In genomic region chr1:112957133-112957812, GRCh38 we compare ENCODE assay signal across 1 cellular context.
TF ChIP-seq lines count a peak whose summit lies in the region.

No MANE protein-coding gene starts in this region.

TF ChIP-seq in K562, 482 proteins besides CTCF, POLR2A, EP300 and RAD21 (continued from another document and continues in another):
- TF ChIP-seq PTTG1 (tag; IDR thresholded peaks at IDR 0.05; ENCODE audit: low read depth) (0 out of 2 replicates have a peak, but pooled peaks have one; percentile 10), SMARCA4 (IDR thresholded peaks at IDR 0.05) (peak; percentile 53), RNF2 (IDR thresholded peaks at IDR 0.05) (peak; percentile 10; the same call in 1 of the 2 replicates), ZC3H8 (IDR thresholded peaks at IDR 0.05) (no peak), FUS (optimal IDR thresholded peaks at IDR 0.05; ENCODE audit: low read depth, low read length) (no peak), KHSRP (IDR thresholded peaks at IDR 0.05) (no peak), HDAC2 (IDR thresholded peaks at IDR 0.05) (peak; percentile 66; the same call in 1 of the 2 replicates), MAZ (CRISPR knock-in tag; conservative IDR thresholded peaks at IDR 0.05 in 1 of 2, IDR thresholded peaks at IDR 0.05 in 1 of 2) (peak in 1 of 2 experiments; percentile 76; a peak in 2 of 4 replicates), MTA3 (IDR thresholded peaks at IDR 0.05; ENCODE audit: borderline replicate concordance) (peak; percentile 56; the same call in 1 of the 2 replicates), SIRT6 (IDR thresholded peaks at IDR 0.05; ENCODE audit: low read depth, low read length) (no peak), TBP (optimal IDR thresholded peaks at IDR 0.05; ENCODE audit: low read depth, low read length) (peak; percentile 24), ATF1 (CRISPR knock-in tag; IDR thresholded peaks at IDR 0.05) (no peak), ATF1 (tag; IDR thresholded peaks at IDR 0.05) (peak; percentile 9; the same call in 1 of the 2 replicates), CCAR2 (IDR thresholded peaks at IDR 0.05; ENCODE audit: low read depth, low read length) (no peak), ARID1B (IDR thresholded peaks at IDR 0.05) (peak; percentile 39; the same call in 1 of the 2 replicates), ARNT (IDR thresholded peaks at IDR 0.05) (peak in 1 of 2 experiments; percentile 43; a peak in 2 of 4 replicates), ZNF444 (CRISPR knock-in tag; IDR thresholded peaks at IDR 0.05) (peak; percentile 99), ZNF263 (CRISPR knock-in tag; IDR thresholded peaks at IDR 0.05; ENCODE audit: borderline replicate concordance) (peak; percentile 40; the same call in 1 of the 2 replicates), SMARCE1 (IDR thresholded peaks at IDR 0.05) (0 out of 2 replicates have a peak, but pooled peaks have one; percentile 8), MYC (IDR thresholded peaks at IDR 0.05; ENCODE audit: low read depth, low read length) (peak; percentile 48; the same call in 1 of the 2 replicates), MYC (CRISPR knock-in tag; IDR thresholded peaks at IDR 0.05; ENCODE audit: borderline replicate concordance, low read depth) (no peak), PHB (CRISPR knock-in tag; IDR thresholded peaks at IDR 0.05) (no peak), RAD51 (IDR thresholded peaks at IDR 0.05; ENCODE audit: borderline replicate concordance, low read depth) (0 out of 2 replicates have a peak, but pooled peaks have one; percentile 22), SRF (CRISPR knock-in tag; IDR thresholded peaks at IDR 0.05) (peak in 1 of 2 experiments; percentile 49; a peak in 1 of 4 replicates), LEF1 (IDR thresholded peaks at IDR 0.05) (peak; percentile 75), SMARCC2 (IDR thresholded peaks at IDR 0.05; ENCODE audit: low read depth) (no peak), MGA (IDR thresholded peaks at IDR 0.05) (no peak), EP400 (IDR thresholded peaks at IDR 0.05) (peak; percentile 56), FOXK2 (conservative IDR thresholded peaks at IDR 0.05 in 1 of 2, IDR thresholded peaks at IDR 0.05 in 1 of 2; ENCODE audit: low read depth in 2 of 2) (peak; percentile 50 to 51; a peak in 3 of 4 replicates), CEBPB (tag; IDR thresholded peaks at IDR 0.05) (no peak), TOE1 (IDR thresholded peaks at IDR 0.05; ENCODE audit: borderline replicate concordance) (peak; percentile 66), TOE1 (CRISPR knock-in tag; IDR thresholded peaks at IDR 0.05; ENCODE audit: borderline replicate concordance, low read depth) (no peak), ZC3H11A (IDR thresholded peaks at IDR 0.05; ENCODE audit: low read depth, low read length) (no peak), FOXA3 (CRISPR knock-in tag; conservative IDR thresholded peaks at IDR 0.05 in 1 of 2, IDR thresholded peaks at IDR 0.05 in 1 of 2) (0 out of 4 replicates have a peak, but pooled peaks of 1 of the 2 experiments have one; percentile 31), CREB1 (IDR thresholded peaks at IDR 0.05) (no peak), CREB1 (CRISPR knock-in tag; IDR thresholded peaks at IDR 0.05) (peak; percentile 55), NFE2 (IDR thresholded peaks at IDR 0.05; ENCODE audit: low read depth) (no peak), ZFP36 (IDR thresholded peaks at IDR 0.05; ENCODE audit: low read depth, low read length, partially characterized antibody) (peak; percentile 21), EGR1 (conservative IDR thresholded peaks at IDR 0.05) (peak; percentile 92), NBN (IDR thresholded peaks at IDR 0.05; ENCODE audit: low read depth) (peak; percentile 48; the same call in 1 of the 2 replicates), RBM17 (IDR thresholded peaks at IDR 0.05; ENCODE audit: borderline replicate concordance, low read depth, low read length) (no peak), ZNF311 (CRISPR knock-in tag; IDR thresholded peaks at IDR 0.05) (no peak), NUFIP1 (IDR thresholded peaks at IDR 0.05; ENCODE audit: partially characterized antibody) (no peak)
- TF ChIP-seq, protein P1, sequence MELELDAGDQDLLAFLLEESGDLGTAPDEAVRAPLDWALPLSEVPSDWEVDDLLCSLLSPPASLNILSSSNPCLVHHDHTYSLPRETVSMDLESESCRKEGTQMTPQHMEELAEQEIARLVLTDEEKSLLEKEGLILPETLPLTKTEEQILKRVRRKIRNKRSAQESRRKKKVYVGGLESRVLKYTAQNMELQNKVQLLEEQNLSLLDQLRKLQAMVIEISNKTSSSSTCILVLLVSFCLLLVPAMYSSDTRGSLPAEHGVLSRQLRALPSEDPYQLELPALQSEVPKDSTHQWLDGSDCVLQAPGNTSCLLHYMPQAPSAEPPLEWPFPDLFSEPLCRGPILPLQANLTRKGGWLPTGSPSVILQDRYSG (tag; conservative IDR thresholded peaks at IDR 0.05; ENCODE audit: low read depth), result no peak
- TF ChIP-seq, protein P2, sequence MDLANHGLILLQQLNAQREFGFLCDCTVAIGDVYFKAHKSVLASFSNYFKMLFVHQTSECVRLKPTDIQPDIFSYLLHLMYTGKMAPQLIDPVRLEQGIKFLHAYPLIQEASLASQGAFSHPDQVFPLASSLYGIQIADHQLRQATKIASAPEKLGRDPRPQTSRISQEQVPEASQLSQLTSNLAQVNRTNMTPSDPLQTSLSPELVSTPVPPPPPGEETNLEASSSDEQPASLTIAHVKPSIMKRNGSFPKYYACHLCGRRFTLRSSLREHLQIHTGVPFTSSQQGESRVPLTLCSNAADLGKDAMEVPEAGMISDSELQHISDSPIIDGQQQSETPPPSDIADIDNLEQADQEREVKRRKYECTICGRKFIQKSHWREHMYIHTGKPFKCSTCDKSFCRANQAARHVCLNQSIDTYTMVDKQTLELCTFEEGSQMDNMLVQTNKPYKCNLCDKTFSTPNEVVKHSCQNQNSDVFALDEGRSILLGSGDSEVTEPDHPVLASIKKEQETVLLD (IDR thresholded peaks at IDR 0.05), result 0 out of 2 replicates have a peak, but pooled peaks have one; percentile 20
- TF ChIP-seq, protein P3, sequence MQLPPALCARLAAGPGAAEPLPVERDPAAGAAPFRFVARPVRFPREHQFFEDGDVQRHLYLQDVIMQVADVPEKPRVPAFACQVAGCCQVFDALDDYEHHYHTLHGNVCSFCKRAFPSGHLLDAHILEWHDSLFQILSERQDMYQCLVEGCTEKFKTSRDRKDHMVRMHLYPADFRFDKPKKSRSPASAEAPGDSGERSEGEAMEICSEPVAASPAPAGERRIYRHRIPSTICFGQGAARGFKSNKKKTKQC (CRISPR knock-in tag; IDR thresholded peaks at IDR 0.05), result 0 out of 2 replicates have a peak, but pooled peaks have one; percentile 23
- TF ChIP-seq, protein P4, sequence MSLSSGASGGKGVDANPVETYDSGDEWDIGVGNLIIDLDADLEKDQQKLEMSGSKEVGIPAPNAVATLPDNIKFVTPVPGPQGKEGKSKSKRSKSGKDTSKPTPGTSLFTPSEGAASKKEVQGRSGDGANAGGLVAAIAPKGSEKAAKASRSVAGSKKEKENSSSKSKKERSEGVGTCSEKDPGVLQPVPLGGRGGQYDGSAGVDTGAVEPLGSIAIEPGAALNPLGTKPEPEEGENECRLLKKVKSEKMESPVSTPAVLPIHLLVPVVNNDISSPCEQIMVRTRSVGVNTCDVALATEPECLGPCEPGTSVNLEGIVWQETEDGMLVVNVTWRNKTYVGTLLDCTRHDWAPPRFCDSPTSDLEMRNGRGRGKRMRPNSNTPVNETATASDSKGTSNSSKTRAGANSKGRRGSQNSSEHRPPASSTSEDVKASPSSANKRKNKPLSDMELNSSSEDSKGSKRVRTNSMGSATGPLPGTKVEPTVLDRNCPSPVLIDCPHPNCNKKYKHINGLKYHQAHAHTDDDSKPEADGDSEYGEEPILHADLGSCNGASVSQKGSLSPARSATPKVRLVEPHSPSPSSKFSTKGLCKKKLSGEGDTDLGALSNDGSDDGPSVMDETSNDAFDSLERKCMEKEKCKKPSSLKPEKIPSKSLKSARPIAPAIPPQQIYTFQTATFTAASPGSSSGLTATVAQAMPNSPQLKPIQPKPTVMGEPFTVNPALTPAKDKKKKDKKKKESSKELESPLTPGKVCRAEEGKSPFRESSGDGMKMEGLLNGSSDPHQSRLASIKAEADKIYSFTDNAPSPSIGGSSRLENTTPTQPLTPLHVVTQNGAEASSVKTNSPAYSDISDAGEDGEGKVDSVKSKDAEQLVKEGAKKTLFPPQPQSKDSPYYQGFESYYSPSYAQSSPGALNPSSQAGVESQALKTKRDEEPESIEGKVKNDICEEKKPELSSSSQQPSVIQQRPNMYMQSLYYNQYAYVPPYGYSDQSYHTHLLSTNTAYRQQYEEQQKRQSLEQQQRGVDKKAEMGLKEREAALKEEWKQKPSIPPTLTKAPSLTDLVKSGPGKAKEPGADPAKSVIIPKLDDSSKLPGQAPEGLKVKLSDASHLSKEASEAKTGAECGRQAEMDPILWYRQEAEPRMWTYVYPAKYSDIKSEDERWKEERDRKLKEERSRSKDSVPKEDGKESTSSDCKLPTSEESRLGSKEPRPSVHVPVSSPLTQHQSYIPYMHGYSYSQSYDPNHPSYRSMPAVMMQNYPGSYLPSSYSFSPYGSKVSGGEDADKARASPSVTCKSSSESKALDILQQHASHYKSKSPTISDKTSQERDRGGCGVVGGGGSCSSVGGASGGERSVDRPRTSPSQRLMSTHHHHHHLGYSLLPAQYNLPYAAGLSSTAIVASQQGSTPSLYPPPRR (CRISPR knock-in tag; IDR thresholded peaks at IDR 0.05; ENCODE audit: borderline replicate concordance), result no peak
- TF ChIP-seq, protein P5, sequence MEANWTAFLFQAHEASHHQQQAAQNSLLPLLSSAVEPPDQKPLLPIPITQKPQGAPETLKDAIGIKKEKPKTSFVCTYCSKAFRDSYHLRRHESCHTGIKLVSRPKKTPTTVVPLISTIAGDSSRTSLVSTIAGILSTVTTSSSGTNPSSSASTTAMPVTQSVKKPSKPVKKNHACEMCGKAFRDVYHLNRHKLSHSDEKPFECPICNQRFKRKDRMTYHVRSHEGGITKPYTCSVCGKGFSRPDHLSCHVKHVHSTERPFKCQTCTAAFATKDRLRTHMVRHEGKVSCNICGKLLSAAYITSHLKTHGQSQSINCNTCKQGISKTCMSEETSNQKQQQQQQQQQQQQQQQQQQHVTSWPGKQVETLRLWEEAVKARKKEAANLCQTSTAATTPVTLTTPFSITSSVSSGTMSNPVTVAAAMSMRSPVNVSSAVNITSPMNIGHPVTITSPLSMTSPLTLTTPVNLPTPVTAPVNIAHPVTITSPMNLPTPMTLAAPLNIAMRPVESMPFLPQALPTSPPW (CRISPR knock-in tag; IDR thresholded peaks at IDR 0.05), result peak; percentile 71
